Comparison of ENCODE assay signal across 9 cellular contexts in the genomic region with DNA sequence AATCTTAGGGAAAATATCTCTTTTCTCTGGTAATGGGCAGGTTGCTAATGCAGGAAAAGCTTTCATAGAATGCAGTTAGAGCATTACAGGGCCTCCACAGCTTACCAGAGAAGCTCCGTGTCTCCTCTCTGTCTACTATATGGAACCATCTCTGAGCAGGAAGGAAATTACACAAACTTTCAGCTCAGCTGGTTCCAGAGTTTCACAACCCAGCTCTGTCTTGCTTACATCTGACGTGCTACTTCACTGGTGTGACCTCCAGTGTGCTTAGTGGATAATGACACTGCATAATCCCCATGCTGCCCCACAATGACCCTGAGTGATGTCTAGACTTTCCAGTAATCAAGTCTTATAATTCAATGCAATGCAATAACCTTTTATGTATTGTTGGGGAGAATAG.
A peak's percentile ranks its signal among the peaks of the same experiment; 100 is the strongest.
DNase-seq lines count a peak whose midpoint lies in the region; ATAC-seq and TF ChIP-seq lines count a peak whose summit lies in the region.
"Had no signal": no experiment of that assay in that cellular context is flagged by ENCODE, and none has a peak within 500 bp of the region (broad histone marks: within the 10 kb centered on the region; RNA-seq: fewer than 3 reads in every experiment).

No MANE protein-coding gene starts in this region.

- ATAC-seq in GM18519 (IDR thresholded peaks at IDR 0.05; ENCODE audit: low FRiP score, unreplicated experiment): peak; percentile 23
- ATAC-seq in GM21737 (IDR thresholded peaks at IDR 0.05; ENCODE audit: unreplicated experiment): no peak
- ATAC-seq: HCT116 had no signal

- no peak overlapping the region for H3K4me3 ChIP-seq in retinal pigment epithelial cell (ENCODE audit: low read length)

- DNase-seq in NCI-H82 treated with DMSO at 0.1 percent for 48 hours (lab: John Stamatoyannopoulos, UW; ENCODE audit: unreplicated experiment): peak; percentile 20
- DNase-seq in fibroblast of gingiva (ENCODE audit: low read depth): peak; percentile 90
- DNase-seq in retinal pigment epithelial cell (ENCODE audit: low read depth): peak; percentile 88
- DNase-seq in T1000 (lab: John Stamatoyannopoulos, UW): no peak
- DNase-seq in activated T-cell treated with anti-CD3 and anti-CD28 coated beads, Interleukin-2, amount 50 U/mL, for 48 hours: no peak
- DNase-seq in DMS53 (lab: John Stamatoyannopoulos, UW): no peak

- TF ChIP-seq CTCF in retinal pigment epithelial cell (conservative IDR thresholded peaks at IDR 0.05; ENCODE audit: low read depth, low read length): no peak

Comparison
In these comparisons a context has a peak if more than half of its experiments do, and no peak if none do; other contexts are left out.
1. DNase-seq: peak in NCI-H82 treated with DMSO at 0.1 percent for 48 hours (single experiment), fibroblast of gingiva (single experiment) and retinal pigment epithelial cell (single experiment); none in T1000 (single experiment), activated T-cell treated with anti-CD3 and anti-CD28 coated beads, Interleukin-2, amount 50 U/mL, for 48 hours (0 of 2) and DMS53 (single experiment).